ENCODE assay signal across 11 cellular contexts in genomic region chr15:95024388-95024787, GRCh38.
DNase-seq lines count a peak whose midpoint lies in the region; ATAC-seq and TF ChIP-seq lines count a peak whose summit lies in the region.
"Had no signal": no experiment of that assay in that cellular context is flagged by ENCODE, and none has a peak within 500 bp of the region (broad histone marks: within the 10 kb centered on the region; RNA-seq: fewer than 3 reads in every experiment).

No MANE protein-coding gene starts in this region.

- H3K4me1 ChIP-seq in psoas muscle, result no peaks in the 10 kb centered on the region
- H3K4me1 ChIP-seq: BLaER1, HAP-1, SJSA1 had no signal

- 32 to 38% (median 35%) methylated on average over 2 of the region's 2 CpGs for WGBS in psoas muscle, 3 donors

- no peak overlapping the region for H3K27ac Mint-ChIP-seq in endothelial cell (ENCODE audit: unreplicated experiment)

- H3K27ac ChIP-seq in psoas muscle, result no peak overlapping the region
- H3K27ac ChIP-seq: BLaER1, SJSA1 had no signal

- ATAC-seq in psoas muscle (no peak), HG02642 (IDR thresholded peaks at IDR 0.05; ENCODE audit: poor library complexity, unreplicated experiment) (no peak)

- no peaks in the 10 kb centered on the region for H3K4me1 Mint-ChIP-seq in endothelial cell (ENCODE audit: unreplicated experiment)

- H3K27me3 Mint-ChIP-seq in endothelial cell (ENCODE audit: unreplicated experiment), result peaks cover 1% of the 10 kb centered on the region

- H3K4me3 ChIP-seq in psoas muscle, result no peak overlapping the region
- H3K4me3 ChIP-seq: BLaER1, HAP-1, SJSA1 had no signal

- H3K4me3 Mint-ChIP-seq in endothelial cell (ENCODE audit: unreplicated experiment), result no peak overlapping the region

- peaks cover 3% of the 10 kb centered on the region for H3K9me3 ChIP-seq in psoas muscle
- H3K9me3 ChIP-seq: BLaER1, HAP-1, SJSA1 had no signal

- no peaks in the 10 kb centered on the region for H3K9me3 Mint-ChIP-seq in endothelial cell (ENCODE audit: unreplicated experiment)

- intact Hi-C loops in psoas muscle (cut with DNase I), result no loop called here

- no peaks in the 10 kb centered on the region for H3K36me3 ChIP-seq in psoas muscle (ENCODE audit: insufficient read depth in 1 of 2, low read depth in 1 of 2)
- H3K36me3 ChIP-seq: BLaER1, HAP-1, SJSA1 had no signal

- DNase-seq in NCI-H1105 treated with DMSO at 0.1 percent for 48 hours (lab: John Stamatoyannopoulos, UW) (peak; percentile 3), NCI-H1105 (lab: John Stamatoyannopoulos, UW) (no peak), NOMO-1 (lab: John Stamatoyannopoulos, UW; ENCODE audit: unreplicated experiment in 2 of 2) (peak; percentile 0 to 43), endothelial cell (ENCODE audit: low spot score) (no peak), psoas muscle (no peak), cortex of kidney (lab: John Stamatoyannopoulos, UW) (no peak), NCI-H187 (lab: John Stamatoyannopoulos, UW) (no peak)

- H3K27me3 ChIP-seq in psoas muscle (ENCODE audit: insufficient read depth in 3 of 3, low read length in 2 of 3), result no peaks in the 10 kb centered on the region
- H3K27me3 ChIP-seq: BLaER1, SJSA1 had no signal

- TF ChIP-seq CTCF in endothelial cell (IDR thresholded peaks at IDR 0.05; ENCODE audit: unreplicated experiment) (peak; percentile 43), psoas muscle (IDR thresholded peaks at IDR 0.05) (peak; percentile 24)

- no peaks in the 10 kb centered on the region for H3K36me3 Mint-ChIP-seq in endothelial cell (ENCODE audit: low read depth, unreplicated experiment)

Comparison
In these comparisons a context has a peak if more than half of its experiments do, and no peak if none do; other contexts are left out.
1. DNase-seq: peak in NCI-H1105 treated with DMSO at 0.1 percent for 48 hours (single experiment) and NOMO-1 (2 of 2); none in NCI-H1105 (single experiment), endothelial cell (single experiment), psoas muscle (0 of 2), cortex of kidney (single experiment) and NCI-H187 (0 of 2).